Comparison of ENCODE assay signal across 2 cellular contexts in the genomic region with DNA sequence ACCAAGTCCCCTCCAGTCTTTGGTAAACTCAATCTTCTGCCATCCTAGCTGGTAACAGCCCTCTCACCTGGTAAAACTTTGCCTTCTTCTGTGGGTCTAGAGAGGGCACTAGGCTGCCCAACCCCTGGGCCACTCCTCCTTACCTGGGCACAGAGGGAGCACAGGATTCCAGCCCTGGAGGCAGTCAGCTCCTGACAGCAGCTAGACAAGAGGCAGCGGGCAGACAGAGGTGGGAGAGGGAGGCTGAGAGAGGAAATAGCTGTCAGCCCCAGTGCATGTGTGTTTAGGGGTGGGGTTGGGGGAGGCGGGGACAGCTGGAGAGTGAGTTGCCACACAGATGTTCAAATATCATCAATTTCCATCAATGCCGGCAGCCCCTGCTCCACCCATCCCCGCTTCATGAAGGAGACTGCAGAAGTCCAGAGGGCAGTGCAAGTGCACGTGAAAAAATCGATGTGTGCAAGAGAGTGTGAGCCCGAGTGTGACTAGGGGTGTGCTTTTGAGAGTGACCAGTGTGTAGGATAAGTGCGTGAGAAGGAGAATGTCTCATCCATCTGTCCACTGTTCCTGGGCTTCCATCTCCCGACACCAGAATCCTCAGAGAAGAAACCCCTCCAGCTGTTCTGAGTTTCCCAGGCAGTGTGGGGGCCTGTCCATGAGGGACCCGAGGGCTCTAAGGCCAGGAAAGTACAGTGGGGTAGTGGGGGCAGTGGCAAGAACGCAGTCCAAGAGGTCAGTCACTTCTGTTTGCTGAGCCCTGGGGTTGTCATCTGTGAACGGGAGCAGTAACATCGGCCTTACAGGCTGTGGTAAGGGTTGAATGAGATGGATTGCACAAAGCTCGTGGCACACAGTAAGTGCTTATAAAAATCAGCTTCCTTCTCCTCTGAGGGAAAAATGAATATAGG.
TF ChIP-seq lines count a peak whose summit lies in the region.

A gene (minus strand): TSS at position 225 of the 908 bp plus-strand sequence. CDS start 2,228 bp downstream, outside the sequence.

TF ChIP-seq in SK-N-SH, 30 proteins besides CTCF, POLR2A, EP300 and RAD21 (continued from another document):
- TF ChIP-seq, protein P1, sequence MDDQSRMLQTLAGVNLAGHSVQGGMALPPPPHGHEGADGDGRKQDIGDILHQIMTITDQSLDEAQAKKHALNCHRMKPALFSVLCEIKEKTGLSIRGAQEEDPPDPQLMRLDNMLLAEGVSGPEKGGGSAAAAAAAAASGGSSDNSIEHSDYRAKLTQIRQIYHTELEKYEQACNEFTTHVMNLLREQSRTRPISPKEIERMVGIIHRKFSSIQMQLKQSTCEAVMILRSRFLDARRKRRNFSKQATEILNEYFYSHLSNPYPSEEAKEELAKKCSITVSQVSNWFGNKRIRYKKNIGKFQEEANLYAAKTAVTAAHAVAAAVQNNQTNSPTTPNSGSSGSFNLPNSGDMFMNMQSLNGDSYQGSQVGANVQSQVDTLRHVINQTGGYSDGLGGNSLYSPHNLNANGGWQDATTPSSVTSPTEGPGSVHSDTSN (IDR thresholded peaks at IDR 0.05) = no peak
- no peak for TF ChIP-seq SIN3A (IDR thresholded peaks at IDR 0.05; ENCODE audit: borderline replicate concordance, low read depth, low read length)
- no peak for TF ChIP-seq GABPA (IDR thresholded peaks at IDR 0.05; ENCODE audit: low read depth)
- TF ChIP-seq POLR2AphosphoS5 (IDR thresholded peaks at IDR 0.05; ENCODE audit: low read depth, low read length) = no peak
- TF ChIP-seq, protein P2, sequence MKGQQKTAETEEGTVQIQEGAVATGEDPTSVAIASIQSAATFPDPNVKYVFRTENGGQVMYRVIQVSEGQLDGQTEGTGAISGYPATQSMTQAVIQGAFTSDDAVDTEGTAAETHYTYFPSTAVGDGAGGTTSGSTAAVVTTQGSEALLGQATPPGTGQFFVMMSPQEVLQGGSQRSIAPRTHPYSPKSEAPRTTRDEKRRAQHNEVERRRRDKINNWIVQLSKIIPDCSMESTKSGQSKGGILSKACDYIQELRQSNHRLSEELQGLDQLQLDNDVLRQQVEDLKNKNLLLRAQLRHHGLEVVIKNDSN (IDR thresholded peaks at IDR 0.05; ENCODE audit: borderline replicate concordance, low read depth) = no peak
- no peak for TF ChIP-seq TAF1 (IDR thresholded peaks at IDR 0.05; ENCODE audit: borderline replicate concordance, low read depth, low read length)
- TF ChIP-seq RCOR1 (IDR thresholded peaks at IDR 0.05; ENCODE audit: low read length) = no peak
- TF ChIP-seq, protein P3, sequence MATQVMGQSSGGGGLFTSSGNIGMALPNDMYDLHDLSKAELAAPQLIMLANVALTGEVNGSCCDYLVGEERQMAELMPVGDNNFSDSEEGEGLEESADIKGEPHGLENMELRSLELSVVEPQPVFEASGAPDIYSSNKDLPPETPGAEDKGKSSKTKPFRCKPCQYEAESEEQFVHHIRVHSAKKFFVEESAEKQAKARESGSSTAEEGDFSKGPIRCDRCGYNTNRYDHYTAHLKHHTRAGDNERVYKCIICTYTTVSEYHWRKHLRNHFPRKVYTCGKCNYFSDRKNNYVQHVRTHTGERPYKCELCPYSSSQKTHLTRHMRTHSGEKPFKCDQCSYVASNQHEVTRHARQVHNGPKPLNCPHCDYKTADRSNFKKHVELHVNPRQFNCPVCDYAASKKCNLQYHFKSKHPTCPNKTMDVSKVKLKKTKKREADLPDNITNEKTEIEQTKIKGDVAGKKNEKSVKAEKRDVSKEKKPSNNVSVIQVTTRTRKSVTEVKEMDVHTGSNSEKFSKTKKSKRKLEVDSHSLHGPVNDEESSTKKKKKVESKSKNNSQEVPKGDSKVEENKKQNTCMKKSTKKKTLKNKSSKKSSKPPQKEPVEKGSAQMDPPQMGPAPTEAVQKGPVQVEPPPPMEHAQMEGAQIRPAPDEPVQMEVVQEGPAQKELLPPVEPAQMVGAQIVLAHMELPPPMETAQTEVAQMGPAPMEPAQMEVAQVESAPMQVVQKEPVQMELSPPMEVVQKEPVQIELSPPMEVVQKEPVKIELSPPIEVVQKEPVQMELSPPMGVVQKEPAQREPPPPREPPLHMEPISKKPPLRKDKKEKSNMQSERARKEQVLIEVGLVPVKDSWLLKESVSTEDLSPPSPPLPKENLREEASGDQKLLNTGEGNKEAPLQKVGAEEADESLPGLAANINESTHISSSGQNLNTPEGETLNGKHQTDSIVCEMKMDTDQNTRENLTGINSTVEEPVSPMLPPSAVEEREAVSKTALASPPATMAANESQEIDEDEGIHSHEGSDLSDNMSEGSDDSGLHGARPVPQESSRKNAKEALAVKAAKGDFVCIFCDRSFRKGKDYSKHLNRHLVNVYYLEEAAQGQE (IDR thresholded peaks at IDR 0.05; ENCODE audit: low read depth, low read length) = no peak
- TF ChIP-seq CHD2 (IDR thresholded peaks at IDR 0.05; ENCODE audit: low read length, partially characterized antibody) = no peak

TF ChIP-seq in SK-N-SH treated with all-trans-retinoic acid at 6 μM for 48 hours, 23 proteins besides CTCF, POLR2A, EP300 and RAD21 (continued from another document):
- TF ChIP-seq, protein P4, sequence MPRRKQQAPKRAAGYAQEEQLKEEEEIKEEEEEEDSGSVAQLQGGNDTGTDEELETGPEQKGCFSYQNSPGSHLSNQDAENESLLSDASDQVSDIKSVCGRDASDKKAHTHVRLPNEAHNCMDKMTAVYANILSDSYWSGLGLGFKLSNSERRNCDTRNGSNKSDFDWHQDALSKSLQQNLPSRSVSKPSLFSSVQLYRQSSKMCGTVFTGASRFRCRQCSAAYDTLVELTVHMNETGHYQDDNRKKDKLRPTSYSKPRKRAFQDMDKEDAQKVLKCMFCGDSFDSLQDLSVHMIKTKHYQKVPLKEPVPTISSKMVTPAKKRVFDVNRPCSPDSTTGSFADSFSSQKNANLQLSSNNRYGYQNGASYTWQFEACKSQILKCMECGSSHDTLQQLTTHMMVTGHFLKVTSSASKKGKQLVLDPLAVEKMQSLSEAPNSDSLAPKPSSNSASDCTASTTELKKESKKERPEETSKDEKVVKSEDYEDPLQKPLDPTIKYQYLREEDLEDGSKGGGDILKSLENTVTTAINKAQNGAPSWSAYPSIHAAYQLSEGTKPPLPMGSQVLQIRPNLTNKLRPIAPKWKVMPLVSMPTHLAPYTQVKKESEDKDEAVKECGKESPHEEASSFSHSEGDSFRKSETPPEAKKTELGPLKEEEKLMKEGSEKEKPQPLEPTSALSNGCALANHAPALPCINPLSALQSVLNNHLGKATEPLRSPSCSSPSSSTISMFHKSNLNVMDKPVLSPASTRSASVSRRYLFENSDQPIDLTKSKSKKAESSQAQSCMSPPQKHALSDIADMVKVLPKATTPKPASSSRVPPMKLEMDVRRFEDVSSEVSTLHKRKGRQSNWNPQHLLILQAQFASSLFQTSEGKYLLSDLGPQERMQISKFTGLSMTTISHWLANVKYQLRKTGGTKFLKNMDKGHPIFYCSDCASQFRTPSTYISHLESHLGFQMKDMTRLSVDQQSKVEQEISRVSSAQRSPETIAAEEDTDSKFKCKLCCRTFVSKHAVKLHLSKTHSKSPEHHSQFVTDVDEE (CRISPR knock-in tag; IDR thresholded peaks at IDR 0.05) = no peak
- TF ChIP-seq, protein P5, sequence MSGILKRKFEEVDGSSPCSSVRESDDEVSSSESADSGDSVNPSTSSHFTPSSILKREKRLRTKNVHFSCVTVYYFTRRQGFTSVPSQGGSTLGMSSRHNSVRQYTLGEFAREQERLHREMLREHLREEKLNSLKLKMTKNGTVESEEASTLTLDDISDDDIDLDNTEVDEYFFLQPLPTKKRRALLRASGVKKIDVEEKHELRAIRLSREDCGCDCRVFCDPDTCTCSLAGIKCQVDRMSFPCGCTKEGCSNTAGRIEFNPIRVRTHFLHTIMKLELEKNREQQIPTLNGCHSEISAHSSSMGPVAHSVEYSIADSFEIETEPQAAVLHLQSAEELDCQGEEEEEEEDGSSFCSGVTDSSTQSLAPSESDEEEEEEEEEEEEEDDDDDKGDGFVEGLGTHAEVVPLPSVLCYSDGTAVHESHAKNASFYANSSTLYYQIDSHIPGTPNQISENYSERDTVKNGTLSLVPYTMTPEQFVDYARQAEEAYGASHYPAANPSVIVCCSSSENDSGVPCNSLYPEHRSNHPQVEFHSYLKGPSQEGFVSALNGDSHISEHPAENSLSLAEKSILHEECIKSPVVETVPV (CRISPR knock-in tag; IDR thresholded peaks at IDR 0.05) = no peak
- no peak for TF ChIP-seq RARB (CRISPR knock-in tag; IDR thresholded peaks at IDR 0.05)
- TF ChIP-seq ZNF70 (CRISPR knock-in tag; IDR thresholded peaks at IDR 0.05) = no peak
- no peak for TF ChIP-seq GLIS3 (CRISPR knock-in tag; IDR thresholded peaks at IDR 0.05)
- TF ChIP-seq ZC3H10 (CRISPR knock-in tag; IDR thresholded peaks at IDR 0.05) = no peak
- TF ChIP-seq ZFP30 (CRISPR knock-in tag; IDR thresholded peaks at IDR 0.05) = no peak
- no peak for TF ChIP-seq ARNTL (CRISPR knock-in tag; IDR thresholded peaks at IDR 0.05; ENCODE audit: borderline replicate concordance, low read depth)
- TF ChIP-seq CSDC2 (CRISPR knock-in tag; IDR thresholded peaks at IDR 0.05) = no peak
- TF ChIP-seq, protein P6, sequence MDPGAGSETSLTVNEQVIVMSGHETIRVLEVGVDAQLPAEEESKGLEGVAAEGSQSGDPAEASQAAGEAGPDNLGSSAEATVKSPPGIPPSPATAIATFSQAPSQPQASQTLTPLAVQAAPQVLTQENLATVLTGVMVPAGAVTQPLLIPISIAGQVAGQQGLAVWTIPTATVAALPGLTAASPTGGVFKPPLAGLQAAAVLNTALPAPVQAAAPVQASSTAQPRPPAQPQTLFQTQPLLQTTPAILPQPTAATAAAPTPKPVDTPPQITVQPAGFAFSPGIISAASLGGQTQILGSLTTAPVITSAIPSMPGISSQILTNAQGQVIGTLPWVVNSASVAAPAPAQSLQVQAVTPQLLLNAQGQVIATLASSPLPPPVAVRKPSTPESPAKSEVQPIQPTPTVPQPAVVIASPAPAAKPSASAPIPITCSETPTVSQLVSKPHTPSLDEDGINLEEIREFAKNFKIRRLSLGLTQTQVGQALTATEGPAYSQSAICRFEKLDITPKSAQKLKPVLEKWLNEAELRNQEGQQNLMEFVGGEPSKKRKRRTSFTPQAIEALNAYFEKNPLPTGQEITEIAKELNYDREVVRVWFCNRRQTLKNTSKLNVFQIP (CRISPR knock-in tag; IDR thresholded peaks at IDR 0.05; ENCODE audit: borderline replicate concordance, low read depth) = no peak
